In genomic region chr1:50971748-50972305, GRCh38 we compare ENCODE assay signal across 10 cellular contexts. TPM values are rescaled to one million over a fixed set of nuclear protein-coding genes. Genes with fewer than 3 reads are reported as not detected.
DNase-seq lines count a peak whose midpoint lies in the region; ATAC-seq and TF ChIP-seq lines count a peak whose summit lies in the region.
"Had no signal": no experiment of that assay in that cellular context is flagged by ENCODE, and none has a peak within 500 bp of the region (broad histone marks: within the 10 kb centered on the region; RNA-seq: fewer than 3 reads in every experiment).

No MANE protein-coding gene starts in this region.

- H3K27me3 ChIP-seq in right atrium auricular region = no peaks in the 10 kb centered on the region
- peaks cover 35% of the 10 kb centered on the region for H3K27me3 ChIP-seq in OCI-LY3 (ENCODE audit: low read depth, low read length)
- H3K27me3 ChIP-seq in uterus = peaks cover 0 to 4% of the 10 kb centered on the region in 2 donors

- H3K4me1 ChIP-seq in right atrium auricular region (peaks cover 0 to 17% of the 10 kb centered on the region in 2 donors), OCI-LY3 (ENCODE audit: low read length) (peaks cover 45% of the 10 kb centered on the region), uterus (no peaks in the 10 kb centered on the region)

- no peaks in the 10 kb centered on the region for H3K79me2 ChIP-seq in OCI-LY3 (ENCODE audit: low read length)

- peak overlapping the region; percentile 93 for H3K4me2 ChIP-seq in OCI-LY3 (ENCODE audit: low read length)

- intact Hi-C loops in Right ventricle myocardium inferior (cut with DNase I) = no loop called here
- intact Hi-C loops in uterus (cut with DNase I; ENCODE audit: low total_unique reads) = no loop called here

- no peak for DNase-seq in right atrium auricular region (ENCODE audit: low spot score)
- DNase-seq in Right ventricle myocardium inferior (ENCODE audit: missing footprints) = no peak
- peak; percentile 49 for DNase-seq in fibroblast of peridontal ligament (ENCODE audit: extremely low read depth)
- no peak for DNase-seq in uterus
- no peak for DNase-seq in SKM-1 (lab: John Stamatoyannopoulos, UW; ENCODE audit: unreplicated experiment)
- DNase-seq in EL = no peak
- DNase-seq: GDM1, left colon had no signal

- H3K4me3 ChIP-seq in right atrium auricular region (peak overlapping the region; percentile 89 to 91), OCI-LY3 (ENCODE audit: low read length) (no peak overlapping the region; the same call in 1 of the 2 replicates), uterus (peak overlapping the region; percentile 63 to 80)

- no peak overlapping the region for H2AFZ ChIP-seq in OCI-LY3 (ENCODE audit: low read depth, low read length)

- H3K36me3 ChIP-seq in right atrium auricular region (no peaks in the 10 kb centered on the region), OCI-LY3 (replicated peaks; ENCODE audit: low read depth, low read length) (no peaks in the 10 kb centered on the region), uterus (no peaks in the 10 kb centered on the region)

- H3K9ac ChIP-seq in OCI-LY3 (ENCODE audit: low read length) = no peak overlapping the region

- TF ChIP-seq POLR2A in uterus (IDR thresholded peaks at IDR 0.05) = no peak

- H3K9me3 ChIP-seq in right atrium auricular region = no peaks in the 10 kb centered on the region
- no peaks in the 10 kb centered on the region for H3K9me3 ChIP-seq in OCI-LY3 (ENCODE audit: insufficient read depth, low read length)
- no peaks in the 10 kb centered on the region for H3K9me3 ChIP-seq in uterus

- peak overlapping the region; percentile 99 to 100 for H3K27ac ChIP-seq in right atrium auricular region
- H3K27ac ChIP-seq in OCI-LY3 (ENCODE audit: low read length) = no peak overlapping the region
- peak overlapping the region; percentile 20 to 99 for H3K27ac ChIP-seq in uterus

- ATAC-seq in Right ventricle myocardium inferior = no peak
- no peak for ATAC-seq in GM18502 (IDR thresholded peaks at IDR 0.05; ENCODE audit: poor library complexity, unreplicated experiment)
- ATAC-seq: left colon had no signal

- TF ChIP-seq CTCF in right atrium auricular region (IDR thresholded peaks at IDR 0.05) (no peak), OCI-LY3 (IDR thresholded peaks at IDR 0.05; ENCODE audit: low read depth, low read length) (no peak), uterus (IDR thresholded peaks at IDR 0.05) (no peak)

- no peaks in the 10 kb centered on the region; the same call in 1 of the 2 replicates for H4K20me1 ChIP-seq in OCI-LY3 (ENCODE audit: insufficient read depth, low read length)

RNA-seq across cellular contexts. Expression of gene CDKN2C, which starts 1.8 kb away (rescaled TPM):
- total RNA-seq in right atrium auricular region (10 to 100 TPM; 11.3 to 15.9 TPM), Right ventricle myocardium inferior (15.2 TPM), uterus (100 to 1,000 TPM in 1 of 4 donors, 10 to 100 TPM in 3; 13.4 to 103 (median 22.2) TPM)

RNA-seq across cellular contexts. Expression of gene FAF1, which starts 11.8 kb away (rescaled TPM):
- total RNA-seq in right atrium auricular region (10 to 100 TPM; 36.1 to 68.8 TPM), Right ventricle myocardium inferior (80.4 TPM), uterus (10 to 100 TPM; 34.1 to 77.2 (median 64.1) TPM)
